Comparison of ENCODE assay signal across 9 cellular contexts in the genomic region with DNA sequence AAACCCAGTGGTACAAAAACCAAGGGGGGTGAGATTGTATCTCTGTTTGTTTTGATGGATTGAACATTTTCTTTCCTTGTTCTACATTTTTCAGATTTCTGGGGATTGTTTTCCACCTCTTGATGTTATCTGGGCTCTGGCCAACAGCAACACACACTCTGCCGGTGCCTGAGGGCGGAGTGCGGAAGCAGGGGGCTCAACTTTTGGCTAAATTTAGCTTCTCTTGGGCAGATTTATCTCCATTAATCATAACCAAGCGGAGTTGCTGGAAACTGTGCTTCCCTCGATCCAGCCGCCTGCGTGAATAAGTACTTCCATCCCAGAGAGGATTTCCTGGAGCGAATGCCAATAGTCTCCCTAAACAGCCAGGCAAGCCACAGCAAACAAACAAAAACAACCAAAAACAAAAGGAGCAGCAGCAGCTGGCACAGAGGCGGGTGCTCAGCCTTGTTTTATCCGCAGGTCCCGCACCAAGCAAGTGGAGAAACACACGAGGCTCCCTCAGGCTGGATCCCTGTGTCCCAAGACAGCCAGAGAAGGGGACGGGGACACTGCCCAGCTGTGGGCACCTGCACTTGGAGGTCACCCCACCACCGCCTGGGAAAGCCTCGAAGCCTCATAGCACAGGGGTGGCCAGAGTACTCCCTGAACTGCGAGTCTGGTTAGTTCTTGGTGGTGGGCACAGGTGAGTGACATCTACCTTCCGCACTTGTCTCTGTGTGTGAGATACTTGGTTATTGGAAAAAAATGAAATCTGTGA.
DNase-seq lines count a peak whose midpoint lies in the region; ATAC-seq and TF ChIP-seq lines count a peak whose summit lies in the region.
"Had no signal": no experiment of that assay in that cellular context is flagged by ENCODE, and none has a peak within 500 bp of the region (broad histone marks: within the 10 kb centered on the region; RNA-seq: fewer than 3 reads in every experiment).

No MANE protein-coding gene starts in this region.

- peak; percentile 30 for ATAC-seq in omental fat pad (ENCODE audit: low FRiP score)

- intact Hi-C loops in esophagus squamous epithelium (cut with DNase I) = no loop called here

- H3K4me1 ChIP-seq in esophagus squamous epithelium = peaks cover 4 to 18% (median 6%) of the 10 kb centered on the region in 3 donors
- H3K4me1 ChIP-seq: BE2C had no signal

- 27 to 46% methylated on average over 10 to 12 of the region's 17 CpGs for WGBS in esophagus squamous epithelium, 2 donors

- DNase-seq in Ammon's horn (ENCODE audit: low spot score) = peak; percentile 22
- DNase-seq in RPMI7951 (ENCODE audit: low read depth) = peak; percentile 70
- no peak for DNase-seq in esophagus squamous epithelium (lab: John Stamatoyannopoulos, UW)
- DNase-seq in omental fat pad (ENCODE audit: low spot score) = no peak
- DNase-seq in inferior parietal cortex (ENCODE audit: extremely low spot score) = no peak
- no peak for DNase-seq in nucleus accumbens (lab: John Stamatoyannopoulos, UW)
- no peak for DNase-seq in NOMO-1 treated with DMSO at 0.1 percent for 48 hours (lab: John Stamatoyannopoulos, UW; ENCODE audit: unreplicated experiment)
- DNase-seq in G401 (ENCODE audit: low spot score) = no peak

- H3K9me3 ChIP-seq in esophagus squamous epithelium = peaks cover 0 to 26% (median 23%) of the 10 kb centered on the region in 3 donors

- H3K36me3 ChIP-seq in esophagus squamous epithelium = no peaks in the 10 kb centered on the region
- H3K36me3 ChIP-seq: BE2C had no signal

- H3K4me3 ChIP-seq in esophagus squamous epithelium = no peak overlapping the region

- in situ Hi-C loops in G401 (cut with HindIII; ENCODE audit: low sequenced_read_pairs) = no loop called here

- no peak for TF ChIP-seq POLR2A in esophagus squamous epithelium (IDR thresholded peaks at IDR 0.05)

- no peak for TF ChIP-seq CTCF in esophagus squamous epithelium (IDR thresholded peaks at IDR 0.05)
- TF ChIP-seq CTCF in omental fat pad (IDR thresholded peaks at IDR 0.05) = no peak

- peaks cover 0 to 10% (median 0%) of the 10 kb centered on the region in 4 donors for H3K27me3 ChIP-seq in esophagus squamous epithelium
- H3K27me3 ChIP-seq: BE2C had no signal

- H3K27ac ChIP-seq in esophagus squamous epithelium = peak overlapping the region in 3 of 4 donors; percentile 2 to 61 (median 51)

Comparison
In these comparisons a context has a peak if more than half of its experiments do, and no peak if none do; other contexts are left out.
1. DNase-seq: peak in Ammon's horn (single experiment) and RPMI7951 (single experiment); none in esophagus squamous epithelium (single experiment), omental fat pad (single experiment), inferior parietal cortex (single experiment), nucleus accumbens (0 of 56), NOMO-1 treated with DMSO at 0.1 percent for 48 hours (single experiment) and G401 (single experiment).